ENCODE assay signal across 28 cellular contexts in the genomic region with DNA sequence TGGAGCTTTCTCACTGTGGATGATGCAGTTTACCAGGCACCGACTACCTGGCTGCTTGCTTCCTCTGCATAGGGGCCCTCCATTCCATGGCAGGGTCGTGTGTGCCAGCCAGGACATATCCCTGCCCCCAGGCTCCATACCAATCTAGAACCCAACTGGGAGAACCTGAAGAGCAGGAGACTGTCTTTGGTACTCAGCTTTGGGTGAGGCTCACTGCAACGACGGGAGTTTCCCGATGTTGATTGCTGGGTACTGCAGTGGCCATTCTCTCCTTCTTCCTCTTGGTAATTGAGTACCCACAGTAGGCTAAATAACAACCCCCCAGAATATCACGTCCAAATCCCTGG.
"Had no signal": no experiment of that assay in that cellular context is flagged by ENCODE, and none has a peak within 500 bp of the region (broad histone marks: within the 10 kb centered on the region; RNA-seq: fewer than 3 reads in every experiment).

No MANE protein-coding gene starts in this region.

- H3K9me3 ChIP-seq: body of pancreas, gastrocnemius medialis, neutrophil, pancreas, psoas muscle, right atrium auricular region, spleen, thyroid gland had no signal

- H3K27ac ChIP-seq: body of pancreas, cardiac muscle cell, epithelial cell of prostate, gastrocnemius medialis, neutrophil, pancreas, psoas muscle, right atrium auricular region, spleen, thyroid gland had no signal

- H3K4me3 ChIP-seq: body of pancreas, cardiac muscle cell, gastrocnemius medialis, pancreas, psoas muscle, right atrium auricular region, spleen, thyroid gland had no signal

- H3K27me3 ChIP-seq: body of pancreas, cardiac muscle cell, gastrocnemius medialis, neutrophil, pancreas, right atrium auricular region, spleen, thyroid gland had no signal

- H3K4me3 Mint-ChIP-seq: activated naive CD4-positive, alpha-beta T cell treated with anti-CD3 and anti-CD28 coated beads, Interleukin-2, amount 50 U/mL, for 24 hours; activated T-cell treated with anti-CD3 and anti-CD28 coated beads, Interleukin-2, amount 50 U/mL, for 4 hours; endodermal cell; nephron; T-helper 1 cell treated with Interleukin-12 subunit alpha and Interleukin-12 subunit beta and Interleukin-4 antibody, amounts not matched to agents 30 μg/mL and 1 μg/mL, for 36 hours had no signal

- DNase-seq: activated CD4-positive, alpha-beta T cell treated with anti-CD3 and anti-CD28 coated beads for 4 hours; activated CD4-positive, alpha-beta T cell treated with anti-CD3 and anti-CD28 coated beads, Interleukin-2, amount 50 U/mL, for 48 hours; activated CD4-positive, CD25-positive, alpha-beta regulatory T cell; activated CD8-positive, alpha-beta memory T cell treated with anti-CD3 and anti-CD28 coated beads, Interleukin-2, amount 50 U/mL, for 48 hours; activated T-cell treated with anti-CD3 and anti-CD28 coated beads, Interleukin-2, amount 50 U/mL, for 4 hours; anterior cingulate cortex; body of pancreas; cortex of kidney; endodermal cell; gastrocnemius medialis; hippocampal formation; left ventricle myocardium superior; mammary epithelial cell; midbrain; pancreas; psoas muscle; spleen; stimulated activated CD4-positive, alpha-beta T cell treated with anti-CD3 and anti-CD28 coated beads, Interleukin-4, amount 100 ng/mL, for 1 hour; stimulated activated naive CD8-positive, alpha-beta T cell treated with anti-CD3 and anti-CD28 coated beads, Interleukin-15, Interleukin-2, amounts not matched to agents 100 U/mL and 50 U/mL, for 24 hours; T1000; thyroid gland had no signal

- H3K4me1 Mint-ChIP-seq: activated naive CD4-positive, alpha-beta T cell treated with anti-CD3 and anti-CD28 coated beads, Interleukin-2, amount 50 U/mL, for 24 hours; endodermal cell had no signal

- H3K27me3 Mint-ChIP-seq: activated naive CD4-positive, alpha-beta T cell treated with anti-CD3 and anti-CD28 coated beads, Interleukin-2, amount 50 U/mL, for 24 hours had no signal

- H3K36me3 Mint-ChIP-seq: activated naive CD4-positive, alpha-beta T cell treated with anti-CD3 and anti-CD28 coated beads, Interleukin-2, amount 50 U/mL, for 24 hours had no signal

- H3K4me1 ChIP-seq: gastrocnemius medialis, psoas muscle, right atrium auricular region, thyroid gland had no signal

- ATAC-seq: activated T-cell treated with anti-CD3 and anti-CD28 coated beads, Interleukin-2, amount 50 U/mL, for 4 hours; body of pancreas; gastrocnemius medialis; left ventricle myocardium superior; stimulated activated naive CD8-positive, alpha-beta T cell treated with anti-CD3 and anti-CD28 coated beads, Interleukin-15, Interleukin-2, amounts not matched to agents 100 U/mL and 50 U/mL, for 24 hours had no signal

- H3K27ac Mint-ChIP-seq: activated naive CD4-positive, alpha-beta T cell treated with anti-CD3 and anti-CD28 coated beads, Interleukin-2, amount 50 U/mL, for 24 hours; endodermal cell; nephron; T-helper 1 cell treated with Interleukin-12 subunit alpha and Interleukin-12 subunit beta and Interleukin-4 antibody, amounts not matched to agents 30 μg/mL and 1 μg/mL, for 36 hours had no signal

- H3K36me3 ChIP-seq: cardiac muscle cell, gastrocnemius medialis, neutrophil, pancreas, right atrium auricular region, spleen, thyroid gland had no signal

- H3K9me3 Mint-ChIP-seq: activated naive CD4-positive, alpha-beta T cell treated with anti-CD3 and anti-CD28 coated beads, Interleukin-2, amount 50 U/mL, for 24 hours; activated T-cell treated with anti-CD3 and anti-CD28 coated beads, Interleukin-2, amount 50 U/mL, for 4 hours; endodermal cell; nephron; T-helper 1 cell treated with Interleukin-12 subunit alpha and Interleukin-12 subunit beta and Interleukin-4 antibody, amounts not matched to agents 30 μg/mL and 1 μg/mL, for 36 hours had no signal
